ENCODE assay signal across 10 cellular contexts in the genomic region with DNA sequence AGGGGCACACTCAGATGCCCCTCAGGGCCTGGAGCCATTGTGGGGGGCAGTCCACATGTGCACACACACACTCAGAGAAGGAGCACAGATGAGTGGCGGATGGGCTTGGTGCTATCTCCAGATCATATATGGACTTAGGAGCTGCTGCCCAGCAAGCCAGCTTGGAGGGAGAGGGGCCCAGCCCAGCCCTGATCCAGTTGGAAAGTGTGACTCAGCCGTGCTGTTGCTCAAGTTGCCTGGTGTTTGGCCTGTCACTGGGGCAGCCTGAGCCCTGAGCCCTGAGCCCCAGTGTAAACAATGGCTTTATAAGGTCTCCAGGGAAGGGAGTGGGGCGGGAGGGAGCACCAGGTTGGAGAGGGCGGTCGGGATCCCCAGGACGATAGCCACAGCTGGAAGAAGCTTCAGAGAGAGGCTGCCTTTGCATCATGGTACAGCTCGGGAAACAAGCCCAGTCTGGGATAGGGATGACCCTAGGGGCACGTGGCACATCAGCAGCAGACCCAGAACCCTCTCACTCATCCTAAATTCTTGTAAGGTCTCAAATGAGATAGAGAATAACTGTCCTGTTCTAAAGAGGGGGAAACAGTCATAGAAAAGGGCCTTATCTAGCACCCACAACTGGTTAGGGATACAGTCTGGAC. TPM values are rescaled to one million over a fixed set of nuclear protein-coding genes. Genes with fewer than 3 reads are reported as not detected.
DNase-seq lines count a peak whose midpoint lies in the region; ATAC-seq, FAIRE-seq and TF ChIP-seq lines count a peak whose summit lies in the region.
"Had no signal": no experiment of that assay in that cellular context is flagged by ENCODE, and none has a peak within 500 bp of the region (broad histone marks: within the 10 kb centered on the region; RNA-seq: fewer than 3 reads in every experiment).

No MANE protein-coding gene starts in this region.

- H3K36me3 Mint-ChIP-seq in astrocyte (ENCODE audit: low read depth, unreplicated experiment), result peaks cover 17% of the 10 kb centered on the region

- intact Hi-C loops in right cardiac atrium (cut with DNase I), result no loop called here

- H3K27me3 Mint-ChIP-seq in astrocyte (ENCODE audit: low read depth, unreplicated experiment), result no peaks in the 10 kb centered on the region
- H3K27me3 Mint-ChIP-seq: activated naive CD8-positive, alpha-beta T cell treated with anti-CD3 and anti-CD28 coated beads for 36 hours had no signal

- H3K9me3 Mint-ChIP-seq in astrocyte (ENCODE audit: unreplicated experiment), result no peaks in the 10 kb centered on the region
- H3K9me3 Mint-ChIP-seq: activated naive CD8-positive, alpha-beta T cell treated with anti-CD3 and anti-CD28 coated beads for 36 hours; nephron had no signal

- no peak overlapping the region for H2AFZ ChIP-seq in astrocyte (ENCODE audit: low read depth, low read length)

- DNase-seq in H4 (ENCODE audit: low spot score) (peak; percentile 90), astrocyte (ENCODE audit: low read depth) (peak; percentile 88), right cardiac atrium (peak; percentile 86 to 88 (median 88)), urothelium cell line (ENCODE audit: low spot score) (no peak)
- no peak for DNase-seq in activated naive CD4-positive, alpha-beta T cell (lab: John Stamatoyannopoulos, UW)
- DNase-seq: activated naive CD8-positive, alpha-beta T cell treated with anti-CD3 and anti-CD28 coated beads for 36 hours had no signal

- H4K20me1 ChIP-seq in astrocyte (ENCODE audit: insufficient read depth, low read length), result peaks cover 75% of the 10 kb centered on the region

- no peak overlapping the region for H3K9ac ChIP-seq in astrocyte (ENCODE audit: low read length)

- H3K27ac ChIP-seq in astrocyte (ENCODE audit: low read depth, low read length) (peak overlapping the region; percentile 46), right cardiac atrium (ENCODE audit: low read length) (peak overlapping the region; percentile 84), skin epidermis (peak overlapping the region in 18 of 21 experiments; percentile 0 to 69 (median 34))

- 57% methylated on average over 8 of the region's 8 CpGs for WGBS in right cardiac atrium

- H3K4me3 ChIP-seq in astrocyte (ENCODE audit: insufficient read depth, low read depth, low read length), result no peak overlapping the region
- H3K4me3 ChIP-seq in right cardiac atrium (ENCODE audit: low read length), result no peak overlapping the region
- H3K4me3 ChIP-seq in skin epidermis, result no peak overlapping the region

- peak overlapping the region; percentile 27 for H3K4me3 Mint-ChIP-seq in astrocyte (ENCODE audit: unreplicated experiment)
- H3K4me3 Mint-ChIP-seq: activated naive CD8-positive, alpha-beta T cell treated with anti-CD3 and anti-CD28 coated beads for 36 hours had no signal

- H3K4me1 ChIP-seq in astrocyte (ENCODE audit: insufficient read depth, low read length) (peaks cover 27% of the 10 kb centered on the region), right cardiac atrium (ENCODE audit: control insufficient read depth, insufficient read depth, low read length) (peaks cover 3% of the 10 kb centered on the region)

- peaks cover 27% of the 10 kb centered on the region for H3K79me2 ChIP-seq in astrocyte (ENCODE audit: insufficient read depth, low read length)

- H3K27me3 ChIP-seq in astrocyte (ENCODE audit: insufficient read depth, low read length) (no peaks in the 10 kb centered on the region), right cardiac atrium (ENCODE audit: control insufficient read depth, insufficient read depth) (no peaks in the 10 kb centered on the region)

- peak overlapping the region; percentile 24 for H3K4me2 ChIP-seq in astrocyte (ENCODE audit: low read length)

- no peak for FAIRE-seq in astrocyte (lab: Jason Lieb, UNC)
- no peak for FAIRE-seq in urothelium cell line (lab: Jason Lieb, UNC)

- H3K4me1 Mint-ChIP-seq in astrocyte (ENCODE audit: low read depth, unreplicated experiment), result peaks cover 34% of the 10 kb centered on the region

- no peak for TF ChIP-seq CTCF in astrocyte (IDR thresholded peaks at IDR 0.05; ENCODE audit: insufficient read depth, low read depth, low read length)

- ATAC-seq in right cardiac atrium, result peak; percentile 54 to 62
- ATAC-seq in HG03108 (IDR thresholded peaks at IDR 0.05; ENCODE audit: unreplicated experiment), result no peak
- ATAC-seq in HG03196 (IDR thresholded peaks at IDR 0.05; ENCODE audit: unreplicated experiment), result no peak

- peak overlapping the region; percentile 95 for H3K27ac Mint-ChIP-seq in astrocyte (ENCODE audit: unreplicated experiment)
- H3K27ac Mint-ChIP-seq: activated naive CD8-positive, alpha-beta T cell treated with anti-CD3 and anti-CD28 coated beads for 36 hours; nephron had no signal

- H3K36me3 ChIP-seq in astrocyte (ENCODE audit: insufficient read depth, low read length), result peaks cover 28% of the 10 kb centered on the region

- no peaks in the 10 kb centered on the region for H3K9me3 ChIP-seq in astrocyte (ENCODE audit: insufficient read depth, low read depth, low read length)
- H3K9me3 ChIP-seq in right cardiac atrium (ENCODE audit: control insufficient read depth, low read length), result no peaks in the 10 kb centered on the region

RNA-seq across cellular contexts. Expression of a gene that starts 4.8 kb away (rescaled TPM):
- 2.3 and 10.0 TPM in 2 replicates for total RNA-seq in H4 (2014; rRNA removed; shearing (Covaris generic))
- 157 and 205 TPM in 2 replicates for total RNA-seq in astrocyte
- total RNA-seq in right cardiac atrium, result 100 to 1,000 TPM; 167 to 205 (median 176) TPM
- 219 TPM for polyA plus RNA-seq in right cardiac atrium

RNA-seq across cellular contexts. Expression of a gene that starts 20.2 kb away (rescaled TPM):
- 0.45 and 0.79 TPM in 2 replicates for total RNA-seq in H4 (2014; rRNA removed; shearing (Covaris generic))
- total RNA-seq in astrocyte (3.0 and 3.3 TPM in 2 replicates), right cardiac atrium (10 to 100 TPM; 28.8 to 62.1 (median 50.7) TPM)
- 28.9 TPM for polyA plus RNA-seq in right cardiac atrium

RNA-seq across cellular contexts. Expression of a gene that starts 21.4 kb away (rescaled TPM):
- 13.9 and 20.9 TPM in 2 replicates for total RNA-seq in H4 (2014; rRNA removed; shearing (Covaris generic))
- 97.5 and 98.9 TPM in 2 replicates for total RNA-seq in astrocyte
- 100 to 1,000 TPM; 156 to 233 (median 217) TPM for total RNA-seq in right cardiac atrium
- polyA plus RNA-seq in right cardiac atrium, result 192 TPM

RNA-seq across cellular contexts. Expression of a gene that starts 37.7 kb away (rescaled TPM):
- total RNA-seq in H4 (2014; rRNA removed; shearing (Covaris generic)), result not detected in 2 replicates
- total RNA-seq in astrocyte (not detected in 2 replicates), right cardiac atrium (not detected)
- not detected for polyA plus RNA-seq in right cardiac atrium
- total RNA-seq: activated naive CD8-positive, alpha-beta T cell treated with anti-CD3 and anti-CD28 coated beads for 36 hours had no signal

RNA-seq across cellular contexts. Expression of a gene that starts 57.4 kb away (rescaled TPM):
- 16.5 and 17.7 TPM in 2 replicates for total RNA-seq in H4 (2014; rRNA removed; shearing (Covaris generic))
- total RNA-seq in astrocyte (28.9 and 29.3 TPM in 2 replicates), right cardiac atrium (10 to 100 TPM; 20.3 to 23.2 (median 21.6) TPM)
- 15.1 TPM for polyA plus RNA-seq in right cardiac atrium

Comparison
In these comparisons a context has a peak if more than half of its experiments do, and no peak if none do; other contexts are left out.
1. DNase-seq: peak in H4 (single experiment), astrocyte (single experiment) and right cardiac atrium (3 of 3); none in activated naive CD4-positive, alpha-beta T cell (0 of 4) and urothelium cell line (single experiment).
2. H3K27ac ChIP-seq: peak in every context shown above with its lines; median percentile 84 in right cardiac atrium; 46 in astrocyte; 34 in skin epidermis.
3. ATAC-seq: peak in right cardiac atrium (2 of 2); none in HG03108 (single experiment) and HG03196 (single experiment).
4. RNA of a gene that starts 4.8 kb away (total RNA-seq): 167 to 205 TPM in right cardiac atrium and 157 to 205 TPM in astrocyte; 2.3 to 10.0 TPM in H4; every median in the first group is over 10 times any median in the second.